8 cellular contexts compared by ENCODE assay signal in the genomic region with DNA sequence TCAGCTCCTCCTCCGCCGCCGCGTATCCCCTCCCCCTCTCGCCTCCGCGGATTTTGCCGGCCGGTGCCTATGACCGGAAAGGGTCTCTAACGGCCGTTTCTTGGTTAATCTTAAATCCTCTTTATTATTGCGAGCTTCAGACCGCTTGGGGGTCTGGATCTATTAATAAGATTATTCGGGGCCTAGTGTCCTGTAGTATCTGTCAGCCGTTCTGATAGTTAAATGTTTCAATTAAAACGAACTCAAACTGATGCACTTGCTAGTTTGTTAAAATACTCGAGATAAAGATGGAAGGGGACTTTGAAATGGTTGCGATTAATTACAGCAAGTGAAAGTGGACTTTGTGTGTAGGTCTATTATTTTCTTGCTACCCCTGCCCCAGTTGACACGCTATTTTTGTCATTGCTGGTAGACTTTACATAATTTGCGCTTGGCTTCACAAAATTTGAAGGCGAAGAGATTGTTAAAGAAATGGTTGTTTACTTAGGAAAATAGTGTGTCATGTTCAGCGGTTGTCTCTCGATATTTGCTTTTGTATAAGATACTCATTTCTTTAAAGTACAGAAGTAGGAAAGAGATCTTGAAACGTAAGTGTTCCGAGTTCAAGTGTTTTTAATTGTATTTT. TPM values are rescaled to one million over a fixed set of nuclear protein-coding genes. Genes with fewer than 3 reads are reported as not detected.
A peak's percentile ranks its signal among the peaks of the same experiment; 100 is the strongest.
DNase-seq lines count a peak whose midpoint lies in the region; ATAC-seq and TF ChIP-seq lines count a peak whose summit lies in the region.

No MANE protein-coding gene starts in this region.

- H3K9me2 ChIP-seq in Loucy (replicated peaks; ENCODE audit: low read depth, low read length): no peaks in the 10 kb centered on the region

- H3K4me2 ChIP-seq in Loucy (ENCODE audit: low read depth, low read length, poor library complexity, severe bottlenecking): peak overlapping the region; percentile 89

- H3K79me2 ChIP-seq in Loucy (ENCODE audit: insufficient read depth, low read length): peaks cover 95% of the 10 kb centered on the region

- peak overlapping the region; percentile 100 for H3K27ac Mint-ChIP-seq in activated T-helper 2 cell treated with anti-CD3 and anti-CD28 coated beads, Interferon-gamma antibody, Interleukin-2, Interleukin-4, amounts not matched to agents 10 μg/mL and 5 μg/mL and 100 μg/mL, durations not matched to agents 14 hours and 24 hours and 36 hours

- H3K4me1 Mint-ChIP-seq in activated T-helper 2 cell treated with anti-CD3 and anti-CD28 coated beads, Interferon-gamma antibody, Interleukin-2, Interleukin-4, amounts not matched to agents 10 μg/mL and 5 μg/mL and 100 μg/mL, durations not matched to agents 14 hours and 24 hours and 36 hours (ENCODE audit: low read depth): peaks cover 31% of the 10 kb centered on the region

- H3K36me3 Mint-ChIP-seq in activated T-helper 2 cell treated with anti-CD3 and anti-CD28 coated beads, Interferon-gamma antibody, Interleukin-2, Interleukin-4, amounts not matched to agents 10 μg/mL and 5 μg/mL and 100 μg/mL, durations not matched to agents 14 hours and 24 hours and 36 hours (ENCODE audit: low read depth): peaks cover 57% of the 10 kb centered on the region

- no peaks in the 10 kb centered on the region for H3K27me3 Mint-ChIP-seq in activated T-helper 2 cell treated with anti-CD3 and anti-CD28 coated beads, Interferon-gamma antibody, Interleukin-2, Interleukin-4, amounts not matched to agents 10 μg/mL and 5 μg/mL and 100 μg/mL, durations not matched to agents 14 hours and 24 hours and 36 hours (ENCODE audit: low read depth)

- peak; percentile 44 for DNase-seq in NCI-H1105 (lab: John Stamatoyannopoulos, UW)
- no peak for DNase-seq in NCI-H1105 treated with DMSO at 0.1 percent for 48 hours (lab: John Stamatoyannopoulos, UW)
- DNase-seq in activated T-helper 2 cell treated with anti-CD3 and anti-CD28 coated beads, Interferon-gamma antibody, Interleukin-2, Interleukin-4, amounts not matched to agents 10 μg/mL and 5 μg/mL and 100 μg/mL, durations not matched to agents 14 hours and 24 hours and 36 hours (ENCODE audit: low spot score): peak; percentile 72
- DNase-seq in left ventricle myocardium superior: peak; percentile 73
- DNase-seq in LoVo (ENCODE audit: low spot score): no peak
- DNase-seq in GM19240 (ENCODE audit: insufficient read length, low spot score): no peak

- peaks cover 15% of the 10 kb centered on the region for H3K36me3 ChIP-seq in Loucy (ENCODE audit: insufficient read depth, low read length)
- H3K36me3 ChIP-seq in rectal smooth muscle tissue (ENCODE audit: control insufficient read depth, insufficient read depth, low read length): no peaks in the 10 kb centered on the region

- peak; percentile 47 for ATAC-seq in left ventricle myocardium superior

- peak overlapping the region; percentile 100 for H3K9ac ChIP-seq in Loucy (ENCODE audit: low read depth, low read length, poor library complexity, severe bottlenecking)
- H3K9ac ChIP-seq in rectal smooth muscle tissue (ENCODE audit: low read length): peak overlapping the region; percentile 100

- peak overlapping the region; percentile 95 for H3K4me3 Mint-ChIP-seq in activated T-helper 2 cell treated with anti-CD3 and anti-CD28 coated beads, Interferon-gamma antibody, Interleukin-2, Interleukin-4, amounts not matched to agents 10 μg/mL and 5 μg/mL and 100 μg/mL, durations not matched to agents 14 hours and 24 hours and 36 hours (ENCODE audit: low read depth)

- no peak for TF ChIP-seq CTCF in Loucy (conservative IDR thresholded peaks at IDR 0.05; ENCODE audit: low read length)

- peak overlapping the region; percentile 94 for H3K4me3 ChIP-seq in Loucy (ENCODE audit: low read length, poor library complexity, severe bottlenecking)
- peak overlapping the region; percentile 98 for H3K4me3 ChIP-seq in rectal smooth muscle tissue (ENCODE audit: low read length)

- peaks cover 39% of the 10 kb centered on the region for H3K4me1 ChIP-seq in Loucy (ENCODE audit: insufficient read depth, low read length, poor library complexity, severe bottlenecking)
- H3K4me1 ChIP-seq in rectal smooth muscle tissue (ENCODE audit: control insufficient read depth, insufficient read depth, low read length): peaks cover 10% of the 10 kb centered on the region

- H3K27me3 ChIP-seq in Loucy (ENCODE audit: insufficient read depth, low read length, poor library complexity, severe bottlenecking) (no peaks in the 10 kb centered on the region), rectal smooth muscle tissue (ENCODE audit: control insufficient read depth, insufficient read depth, low read length) (no peaks in the 10 kb centered on the region)

- intact Hi-C loops in activated T-helper 2 cell treated with anti-CD3 and anti-CD28 coated beads, Interferon-gamma antibody, Interleukin-2, Interleukin-4, amounts not matched to agents 10 μg/mL and 5 μg/mL and 100 μg/mL, durations not matched to agents 14 hours and 24 hours and 36 hours (cut with micrococcal nuclease): loop anchor here (1.0 to 5.0 kb wide), 4 partner anchors 23 to 316 kb away; a partner anchor contains a TSS
- intact Hi-C loops in left ventricle myocardium superior (cut with micrococcal nuclease): no loop called here

- H3K27ac ChIP-seq in rectal smooth muscle tissue (ENCODE audit: low read depth, low read length): peak overlapping the region; percentile 99

- no peaks in the 10 kb centered on the region for H3K9me3 ChIP-seq in Loucy (ENCODE audit: insufficient read depth, low read depth, low read length)

- peaks cover 9% of the 10 kb centered on the region for H3F3A ChIP-seq in Loucy (ENCODE audit: low read depth)

- no peaks in the 10 kb centered on the region for H3K9me3 Mint-ChIP-seq in activated T-helper 2 cell treated with anti-CD3 and anti-CD28 coated beads, Interferon-gamma antibody, Interleukin-2, Interleukin-4, amounts not matched to agents 10 μg/mL and 5 μg/mL and 100 μg/mL, durations not matched to agents 14 hours and 24 hours and 36 hours

- H2AFZ ChIP-seq in Loucy (ENCODE audit: low read length): peak overlapping the region; percentile 75

- H4K20me1 ChIP-seq in Loucy (ENCODE audit: insufficient read depth, low read length, poor library complexity, severe bottlenecking): peaks cover 57% of the 10 kb centered on the region

RNA-seq across cellular contexts. Expression of a gene that starts 0.8 kb away (rescaled TPM):
- total RNA-seq in activated T-helper 2 cell treated with anti-CD3 and anti-CD28 coated beads, Interferon-gamma antibody, Interleukin-2, Interleukin-4, amounts not matched to agents 10 μg/mL and 5 μg/mL and 100 μg/mL, durations not matched to agents 14 hours and 24 hours and 36 hours: 345 and 376 TPM in 2 replicates
- total RNA-seq in left ventricle myocardium superior: 141 TPM

RNA-seq across cellular contexts. Expression of a gene that starts 1.7 kb away (rescaled TPM):
- 197 and 199 TPM in 2 replicates for total RNA-seq in activated T-helper 2 cell treated with anti-CD3 and anti-CD28 coated beads, Interferon-gamma antibody, Interleukin-2, Interleukin-4, amounts not matched to agents 10 μg/mL and 5 μg/mL and 100 μg/mL, durations not matched to agents 14 hours and 24 hours and 36 hours
- 33.4 TPM for total RNA-seq in left ventricle myocardium superior

RNA-seq across cellular contexts. Expression of a gene that starts 44.9 kb away (rescaled TPM):
- 40.3 and 41.7 TPM in 2 replicates for total RNA-seq in activated T-helper 2 cell treated with anti-CD3 and anti-CD28 coated beads, Interferon-gamma antibody, Interleukin-2, Interleukin-4, amounts not matched to agents 10 μg/mL and 5 μg/mL and 100 μg/mL, durations not matched to agents 14 hours and 24 hours and 36 hours
- 7.6 TPM for total RNA-seq in left ventricle myocardium superior

RNA-seq across cellular contexts. Expression of a gene that starts 52.1 kb away (rescaled TPM):
- 0.16 and 0.37 TPM in 2 replicates for total RNA-seq in activated T-helper 2 cell treated with anti-CD3 and anti-CD28 coated beads, Interferon-gamma antibody, Interleukin-2, Interleukin-4, amounts not matched to agents 10 μg/mL and 5 μg/mL and 100 μg/mL, durations not matched to agents 14 hours and 24 hours and 36 hours
- 6.7 TPM for total RNA-seq in left ventricle myocardium superior

Comparison
In these comparisons a context has a peak if more than half of its experiments do, and no peak if none do; other contexts are left out.
1. DNase-seq: peak in NCI-H1105 (single experiment), activated T-helper 2 cell treated with anti-CD3 and anti-CD28 coated beads, Interferon-gamma antibody, Interleukin-2, Interleukin-4, amounts not matched to agents 10 μg/mL and 5 μg/mL and 100 μg/mL, durations not matched to agents 14 hours and 24 hours and 36 hours (single experiment) and left ventricle myocardium superior (single experiment); none in NCI-H1105 treated with DMSO at 0.1 percent for 48 hours (single experiment), LoVo (single experiment) and GM19240 (single experiment).